In the genomic region with DNA sequence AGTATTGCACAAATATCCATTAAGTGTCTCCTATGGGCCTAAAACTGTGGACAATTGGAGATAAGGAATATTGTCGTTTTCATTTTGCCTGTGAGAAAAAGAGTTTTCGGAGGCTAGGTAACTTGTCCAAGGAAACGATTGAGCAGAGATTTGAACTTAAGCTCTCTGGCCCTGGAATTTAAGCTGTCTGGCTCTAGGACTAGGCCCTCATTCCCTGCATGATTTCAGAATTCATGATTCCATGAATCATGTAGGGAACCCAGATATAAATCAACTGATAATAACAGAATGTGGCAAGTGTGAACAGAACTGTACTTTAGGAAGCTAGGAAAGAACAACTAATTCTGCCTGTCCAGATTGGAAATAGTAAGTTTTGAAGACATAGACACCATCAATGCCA, we compare ENCODE assay signal across 4 cellular contexts.
"Had no signal": no experiment of that assay in that cellular context is flagged by ENCODE, and none has a peak within 500 bp of the region (broad histone marks: within the 10 kb centered on the region; RNA-seq: fewer than 3 reads in every experiment).

No MANE protein-coding gene starts in this region.

- H3K27ac ChIP-seq: HL-60 had no signal

- DNase-seq: IMR-90, KBM-7 had no signal

- H3K4me3 ChIP-seq: K562 had no signal
